ENCODE assay signal across 28 cellular contexts in genomic region chr10:78589687-78590086, GRCh38.
DNase-seq lines count a peak whose midpoint lies in the region; ATAC-seq and TF ChIP-seq lines count a peak whose summit lies in the region.
"Had no signal": no experiment of that assay in that cellular context is flagged by ENCODE, and none has a peak within 500 bp of the region (broad histone marks: within the 10 kb centered on the region; RNA-seq: fewer than 3 reads in every experiment).

No MANE protein-coding gene starts in this region.

- no peak overlapping the region for H3K4me3 ChIP-seq in cardiac muscle cell
- H3K4me3 ChIP-seq in left ventricle myocardium inferior: no peak overlapping the region
- H3K4me3 ChIP-seq in mucosa of descending colon: no peak overlapping the region
- H3K4me3 ChIP-seq in SK-N-SH (ENCODE audit: low read depth in 2 of 2, low read length in 1 of 2): no peak overlapping the region
- H3K4me3 ChIP-seq: esophagus squamous epithelium, heart right ventricle, SJSA1, smooth muscle cell, upper lobe of right lung had no signal

- H3K9me2 ChIP-seq in SK-N-SH: no peaks in the 10 kb centered on the region

- in situ Hi-C loops in KBM-7 (cut with MboI; ENCODE audit: low pct_unique_long_range_greater_than_20kb, low sequenced_read_pairs): no loop called here

- H3K36me3 ChIP-seq in cardiac muscle cell (no peaks in the 10 kb centered on the region), left ventricle myocardium inferior (no peaks in the 10 kb centered on the region), mucosa of descending colon (ENCODE audit: low read depth) (no peaks in the 10 kb centered on the region), SK-N-SH (replicated peaks in 1 of 2; ENCODE audit: control insufficient read depth in 1 of 2, insufficient read depth in 2 of 2, low read length in 1 of 2) (no peaks in the 10 kb centered on the region)
- H3K36me3 ChIP-seq: esophagus squamous epithelium, heart right ventricle, SJSA1, upper lobe of right lung had no signal

- TF ChIP-seq EP300 in SK-N-SH (IDR thresholded peaks at IDR 0.05; ENCODE audit: borderline replicate concordance in 1 of 2, low read depth in 1 of 2, low read length in 1 of 2): no peak

- H4K20me1 ChIP-seq in SK-N-SH (ENCODE audit: insufficient read depth): no peaks in the 10 kb centered on the region

- H3F3A ChIP-seq in SK-N-SH (replicated peaks; ENCODE audit: insufficient read depth): peaks cover 4% of the 10 kb centered on the region

- H3K9me3 ChIP-seq in cardiac muscle cell (ENCODE audit: low read depth): no peaks in the 10 kb centered on the region
- peaks cover 10% of the 10 kb centered on the region for H3K9me3 ChIP-seq in left ventricle myocardium inferior (replicated peaks)
- no peaks in the 10 kb centered on the region for H3K9me3 ChIP-seq in mucosa of descending colon
- H3K9me3 ChIP-seq in SK-N-SH: no peaks in the 10 kb centered on the region
- H3K9me3 ChIP-seq: esophagus squamous epithelium, SJSA1, upper lobe of right lung had no signal

- ATAC-seq in mucosa of descending colon: peak; percentile 92
- ATAC-seq: activated T-cell treated with anti-CD3 and anti-CD28 coated beads, Interleukin-2, amount 50 U/mL, for 4 hours; CD8-positive, alpha-beta T cell; foreskin keratinocyte; heart right ventricle; natural killer cell treated with Interleukin-12 subunit alpha and Interleukin-12 subunit beta and Interleukin-15 and Interleukin-18, amount 100 ng/mL, for 72 hours; upper lobe of right lung had no signal

- no peak for TF ChIP-seq RAD21 in SK-N-SH (IDR thresholded peaks at IDR 0.05; ENCODE audit: low read length)

- H3K4me1 ChIP-seq in cardiac muscle cell (ENCODE audit: low read depth): peaks cover 20% of the 10 kb centered on the region
- H3K4me1 ChIP-seq in left ventricle myocardium inferior: peaks cover 26% of the 10 kb centered on the region
- H3K4me1 ChIP-seq in mucosa of descending colon (ENCODE audit: low read depth): peaks cover 26% of the 10 kb centered on the region
- peaks cover 0 to 21% of the 10 kb centered on the region in 2 experiments; a peak in 3 of 4 replicates for H3K4me1 ChIP-seq in SK-N-SH (ENCODE audit: control insufficient read depth in 1 of 2, insufficient read depth in 2 of 2, low read depth in 1 of 2, low read length in 1 of 2)
- H3K4me1 ChIP-seq: foreskin keratinocyte had no signal

- H3K27ac ChIP-seq in cardiac muscle cell (peak overlapping the region; percentile 96), left ventricle myocardium inferior (replicated peaks) (no peak overlapping the region), SK-N-SH (ENCODE audit: low read depth in 2 of 2, low read length in 1 of 2) (peak overlapping the region in 1 of 2 experiments; percentile 94; a peak in 1 of 4 replicates)
- H3K27ac ChIP-seq: esophagus squamous epithelium, foreskin keratinocyte, KMS-11, SJSA1, upper lobe of right lung had no signal

- H2AFZ ChIP-seq in SK-N-SH (ENCODE audit: low read depth): no peak overlapping the region

- DNase-seq in cardiac muscle cell (ENCODE audit: low read depth in 1 of 2, low spot score in 1 of 2) (no peak), left ventricle myocardium inferior (no peak), SW480 (ENCODE audit: low spot score) (peak; percentile 3), mucosa of descending colon (peak in 1 of 3 donors; percentile 62), SK-N-SH (no peak), KBM-7 (no peak), GM19238 (ENCODE audit: insufficient read length, low spot score) (no peak)
- DNase-seq: activated B cell treated with CpG ODN at 0.5 μM for 24 hours; activated CD4-positive, alpha-beta T cell treated with anti-CD3 and anti-CD28 coated beads, Interleukin-2, amount 50 U/mL, for 1 hour; activated gamma-delta T cell; activated T-cell treated with anti-CD3 and anti-CD28 coated beads, Interleukin-2, amount 50 U/mL, for 4 hours; CD8-positive, alpha-beta T cell; central memory CD4-positive, alpha-beta T cell; DMS 273 treated with DMSO at 0.1 percent for 48 hours; esophagus squamous epithelium; foreskin keratinocyte; heart right ventricle; kidney glomerular epithelial cell; NCI-H1417 treated with DMSO at 0.1 percent for 48 hours; NCI-H2081 treated with DMSO at 0.1 percent for 48 hours; NCI-H226; stimulated activated naive CD4-positive, alpha-beta T cell; T-helper 1 cell; upper lobe of right lung had no signal

- POLR2A ChIA-PET in SK-N-SH (lab: Yijun Ruan, JAX): no interaction called here

- H3K79me2 ChIP-seq in SK-N-SH (ENCODE audit: insufficient read depth): no peaks in the 10 kb centered on the region

- no peak overlapping the region for H3K4me2 ChIP-seq in SK-N-SH
- H3K4me2 ChIP-seq: KMS-11, smooth muscle cell had no signal

- no peak for TF ChIP-seq CTCF in cardiac muscle cell (IDR thresholded peaks at IDR 0.05; ENCODE audit: low read depth, low read length)
- no peak for TF ChIP-seq CTCF in left ventricle myocardium inferior (IDR thresholded peaks at IDR 0.05; ENCODE audit: borderline replicate concordance)
- no peak for TF ChIP-seq CTCF in mucosa of descending colon (IDR thresholded peaks at IDR 0.05)
- TF ChIP-seq CTCF in SK-N-SH (IDR thresholded peaks at IDR 0.05): no peak

- no peak overlapping the region for H3K9ac ChIP-seq in SK-N-SH
- H3K9ac ChIP-seq: KMS-11 had no signal

- intact Hi-C loops in left ventricle myocardium inferior (cut with micrococcal nuclease): no loop called here
- intact Hi-C loops in mucosa of descending colon (cut with DNase I, micrococcal nuclease): no loop called here

- CTCF ChIA-PET in SK-N-SH (lab: Yijun Ruan, JAX): interaction anchor here (0.6 to 1.3 kb wide), 3 partner anchors 479 to 1585 kb away, joined by 3 read pairs; partner anchors contain the start of gene ZMIZ1

- H3K27me3 ChIP-seq in cardiac muscle cell (no peaks in the 10 kb centered on the region), left ventricle myocardium inferior (ENCODE audit: low read depth) (no peaks in the 10 kb centered on the region), SK-N-SH (ENCODE audit: insufficient read depth) (no peaks in the 10 kb centered on the region)
- H3K27me3 ChIP-seq: heart right ventricle, SJSA1, upper lobe of right lung had no signal

- 79% methylated on average over 3 of the region's 3 CpGs for WGBS in SK-N-SH (ENCODE audit: low lambda C conversion rate)

TF ChIP-seq in SK-N-SH, 30 proteins besides CTCF, POLR2A, EP300 and RAD21 (continues in another document):
- TF ChIP-seq YY1 (IDR thresholded peaks at IDR 0.05; ENCODE audit: low read depth) (no peak), MAX (IDR thresholded peaks at IDR 0.05; ENCODE audit: low read depth) (no peak), USF1 (IDR thresholded peaks at IDR 0.05; ENCODE audit: borderline replicate concordance, low read depth) (no peak), FOXJ3 (CRISPR knock-in tag; IDR thresholded peaks at IDR 0.05) (no peak), REST (IDR thresholded peaks at IDR 0.05; ENCODE audit: low read depth, low read length) (no peak), SIN3A (IDR thresholded peaks at IDR 0.05; ENCODE audit: borderline replicate concordance, low read depth, low read length) (no peak), USF2 (IDR thresholded peaks at IDR 0.05; ENCODE audit: borderline replicate concordance, low read depth, low read length) (no peak), TAF1 (IDR thresholded peaks at IDR 0.05; ENCODE audit: borderline replicate concordance, low read depth, low read length) (no peak), FOSL2 (IDR thresholded peaks at IDR 0.05; ENCODE audit: borderline replicate concordance, low read depth) (no peak), JUND (IDR thresholded peaks at IDR 0.05) (no peak), CHD2 (IDR thresholded peaks at IDR 0.05; ENCODE audit: low read length, partially characterized antibody) (no peak), RFX5 (IDR thresholded peaks at IDR 0.05; ENCODE audit: low read length) (no peak)
